Comparison of ENCODE assay signal across 8 cellular contexts in the genomic region with DNA sequence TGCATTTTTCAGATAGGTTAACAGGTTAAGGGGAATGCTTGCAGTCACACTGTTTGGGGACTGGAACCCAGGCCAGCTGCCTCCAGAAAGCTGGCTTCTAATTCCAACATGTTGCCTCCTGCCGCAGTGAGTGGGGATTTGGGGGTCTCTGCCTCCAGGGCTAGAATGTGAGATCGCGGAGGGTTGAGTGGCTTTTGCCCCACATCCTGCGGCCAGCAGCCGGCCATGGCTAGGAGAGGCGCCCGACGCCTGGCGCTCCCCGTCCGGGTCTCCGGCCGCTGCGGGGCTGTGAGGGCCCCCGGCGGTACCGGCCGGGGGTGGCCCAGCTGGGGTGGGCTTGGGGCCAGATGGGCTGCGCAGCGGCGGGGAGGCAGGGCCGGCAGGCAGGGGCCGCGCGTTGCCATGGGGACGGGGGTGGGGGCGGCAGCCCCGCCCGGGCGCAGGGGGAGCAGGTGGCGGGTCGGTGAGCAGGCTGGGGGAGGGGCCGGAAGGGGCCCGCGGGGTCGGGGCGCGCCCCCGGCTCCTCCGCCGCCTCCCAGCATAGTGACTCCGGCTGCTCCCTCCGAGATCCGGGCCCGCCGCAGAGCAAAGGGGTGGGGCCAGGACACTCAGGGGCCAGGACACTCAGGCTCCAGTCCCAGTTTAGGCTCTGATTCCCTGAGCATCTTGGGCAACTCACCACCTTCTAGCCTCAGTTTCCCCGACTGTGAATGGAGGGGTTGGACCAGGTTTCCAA.
DNase-seq lines count a peak whose midpoint lies in the region; ATAC-seq and TF ChIP-seq lines count a peak whose summit lies in the region.

No MANE protein-coding gene starts in this region.

- H3K27ac ChIP-seq in mesenchymal stem cell (ENCODE audit: low read length, poor library complexity, severe bottlenecking) (no peak overlapping the region), transverse colon (peak overlapping the region; percentile 7 to 83 (median 16))

- peak overlapping the region; percentile 54 for H2BK15ac ChIP-seq in mesenchymal stem cell (ENCODE audit: low read depth, poor library complexity, severe bottlenecking)

- peaks cover 49% of the 10 kb centered on the region for H3K4me1 Mint-ChIP-seq in activated CD4-positive, alpha-beta T cell treated with anti-CD3 and anti-CD28 coated beads, Interleukin-2, amount 10 ng/mL, durations not matched to agents 7 days and 5 days

- TF ChIP-seq CTCF in transverse colon (IDR thresholded peaks at IDR 0.05) = no peak

- no peak overlapping the region for H2AFZ ChIP-seq in mesenchymal stem cell (ENCODE audit: low read depth, low read length)

- H3K14ac ChIP-seq in mesenchymal stem cell (ENCODE audit: low read length in 2 of 2) = no peak overlapping the region

- no peaks in the 10 kb centered on the region for H3K79me1 ChIP-seq in mesenchymal stem cell (replicated peaks; ENCODE audit: low read length, poor library complexity, severe bottlenecking)

- POLR2A ChIA-PET in activated CD4-positive, alpha-beta T cell treated with anti-CD3 and anti-CD28 coated beads, Interleukin-2, amount 10 ng/mL, durations not matched to agents 7 days and 5 days (lab: Charles Lee) = no interaction called here

- H2AK5ac ChIP-seq in mesenchymal stem cell (ENCODE audit: low read length, severe bottlenecking) = no peak overlapping the region

- peak overlapping the region; percentile 99 for H4K8ac ChIP-seq in mesenchymal stem cell (ENCODE audit: low read length)

- H3K23ac ChIP-seq in mesenchymal stem cell (ENCODE audit: low read length in 2 of 2) = peak overlapping the region in 1 of 2 experiments; percentile 41

- peak overlapping the region; percentile 70 for H3K27ac Mint-ChIP-seq in activated CD4-positive, alpha-beta T cell treated with anti-CD3 and anti-CD28 coated beads, Interleukin-2, amount 10 ng/mL, durations not matched to agents 7 days and 5 days

- H3K18ac ChIP-seq in mesenchymal stem cell (ENCODE audit: low read depth in 1 of 2, low read length in 2 of 2) = peak overlapping the region; percentile 74 to 75

- H3K9me3 ChIP-seq in adipocyte (ENCODE audit: control insufficient read depth, low read length) = no peaks in the 10 kb centered on the region
- no peaks in the 10 kb centered on the region for H3K9me3 ChIP-seq in mesenchymal stem cell (ENCODE audit: control insufficient read depth, low read length)
- no peaks in the 10 kb centered on the region for H3K9me3 ChIP-seq in transverse colon

- ATAC-seq in GM19452 (IDR thresholded peaks at IDR 0.05; ENCODE audit: unreplicated experiment) (no peak), GM21529 (IDR thresholded peaks at IDR 0.05; ENCODE audit: unreplicated experiment) (no peak)

- TF ChIP-seq EP300 in transverse colon (IDR thresholded peaks at IDR 0.05; ENCODE audit: low read depth) = no peak

- H3K4me1 ChIP-seq in adipocyte (ENCODE audit: control insufficient read depth, insufficient read depth, low read length) (peaks cover 3% of the 10 kb centered on the region), mesenchymal stem cell (ENCODE audit: control insufficient read depth, insufficient read depth, low read depth, low read length) (peaks cover 16% of the 10 kb centered on the region), transverse colon (peaks cover 3 to 23% (median 15%) of the 10 kb centered on the region in 4 donors)

- H3K9me3 Mint-ChIP-seq in activated CD4-positive, alpha-beta T cell treated with anti-CD3 and anti-CD28 coated beads, Interleukin-2, amount 10 ng/mL, durations not matched to agents 7 days and 5 days = no peaks in the 10 kb centered on the region

- no peak overlapping the region for H2BK5ac ChIP-seq in mesenchymal stem cell (ENCODE audit: low read depth, low read length, poor library complexity, severe bottlenecking)

- H3K4me3 ChIP-seq in adipocyte (ENCODE audit: low read length) (peak overlapping the region; percentile 45), mesenchymal stem cell (ENCODE audit: insufficient read depth in 1 of 2, low read depth in 1 of 2, low read length in 2 of 2) (peak overlapping the region; percentile 35 to 58), transverse colon (peak overlapping the region; percentile 1 to 52 (median 32))

- H3K27me3 Mint-ChIP-seq in activated CD4-positive, alpha-beta T cell treated with anti-CD3 and anti-CD28 coated beads, Interleukin-2, amount 10 ng/mL, durations not matched to agents 7 days and 5 days = peaks cover 17% of the 10 kb centered on the region

- CTCF ChIA-PET in activated CD4-positive, alpha-beta T cell treated with anti-CD3 and anti-CD28 coated beads, Interleukin-2, amount 10 ng/mL, durations not matched to agents 7 days and 5 days (lab: Charles Lee) = interaction anchor here (1.7 kb wide), 1 partner anchor 15 kb away, joined by 4 read pairs; no protein-coding TSS in a partner anchor

- H3K4ac ChIP-seq in mesenchymal stem cell (ENCODE audit: low read depth in 1 of 2, low read length in 2 of 2) = peak overlapping the region; percentile 35 to 42

- peak; percentile 21 for DNase-seq in activated CD4-positive, alpha-beta T cell treated with anti-CD3 and anti-CD28 coated beads, Interleukin-2, amount 10 ng/mL, durations not matched to agents 7 days and 5 days
- DNase-seq in activated CD4-positive, alpha-beta T cell treated with anti-CD3 and anti-CD28 coated beads, Interleukin-2, amount 50 U/mL, for 4 hours = no peak
- no peak for DNase-seq in adipocyte (ENCODE audit: low read depth)
- peak; percentile 29 for DNase-seq in mesenchymal stem cell
- peak; percentile 47 for DNase-seq in transverse colon
- DNase-seq in SW 1271 (lab: John Stamatoyannopoulos, UW) = no peak

- peak overlapping the region; percentile 61 for H3K4me3 Mint-ChIP-seq in activated CD4-positive, alpha-beta T cell treated with anti-CD3 and anti-CD28 coated beads, Interleukin-2, amount 10 ng/mL, durations not matched to agents 7 days and 5 days

- H3K9ac ChIP-seq in adipocyte (ENCODE audit: low read length) = no peak overlapping the region
- H3K9ac ChIP-seq in mesenchymal stem cell (ENCODE audit: low read length) = peak overlapping the region; percentile 36

- in situ Hi-C loops in transverse colon (cut with MboI; ENCODE audit: low pct_ligation_motif_present in 1 of 4, low pct_unique_long_range_greater_than_20kb in 1 of 4, low sequenced_read_pairs in 3 of 4) = loop anchor here in 1 of 4 donors (25.0 kb wide), 1 partner anchor 362 kb away; no protein-coding TSS in a partner anchor

- intact Hi-C loops in transverse colon (cut with DNase I; ENCODE audit: low total_unique reads) = no loop called here

- H3K36me3 Mint-ChIP-seq in activated CD4-positive, alpha-beta T cell treated with anti-CD3 and anti-CD28 coated beads, Interleukin-2, amount 10 ng/mL, durations not matched to agents 7 days and 5 days (ENCODE audit: low read depth) = no peaks in the 10 kb centered on the region

- H3K4me2 ChIP-seq in mesenchymal stem cell (ENCODE audit: low read length, poor library complexity, severe bottlenecking) = peak overlapping the region; percentile 60

- peak overlapping the region; percentile 13 for H4K91ac ChIP-seq in mesenchymal stem cell (ENCODE audit: low read length)

- peaks cover 20% of the 10 kb centered on the region for H3K27me3 ChIP-seq in adipocyte (replicated peaks; ENCODE audit: control insufficient read depth, insufficient read depth, low read length)
- H3K27me3 ChIP-seq in mesenchymal stem cell (ENCODE audit: control insufficient read depth in 1 of 2, insufficient read depth in 1 of 2, low read length in 2 of 2) = peaks cover 33 to 58% of the 10 kb centered on the region in 2 experiments
- H3K27me3 ChIP-seq in transverse colon = peaks cover 13% of the 10 kb centered on the region

- H2BK12ac ChIP-seq in mesenchymal stem cell (ENCODE audit: low read length in 2 of 2) = peak overlapping the region in 1 of 2 experiments; percentile 37

- WGBS in mesenchymal stem cell = 9% methylated on average over 18 of the region's 47 CpGs
- WGBS in transverse colon (ENCODE audit: low coverage in 1 of 2), 2 donors = 4% methylated on average over 13 of the region's 47 CpGs; no CpG with 5 or more reads in 1 of the 2 donors

- H3K36me3 ChIP-seq in adipocyte (ENCODE audit: control insufficient read depth, insufficient read depth, low read length, severe bottlenecking) (no peaks in the 10 kb centered on the region), mesenchymal stem cell (ENCODE audit: control insufficient read depth in 1 of 2, insufficient read depth in 2 of 2, low read depth in 1 of 2, low read length in 2 of 2) (no peaks in the 10 kb centered on the region), transverse colon (no peaks in the 10 kb centered on the region)

- H2BK120ac ChIP-seq in mesenchymal stem cell (ENCODE audit: low read depth, low read length) = peak overlapping the region; percentile 74

- no peak for TF ChIP-seq POLR2A in transverse colon (IDR thresholded peaks at IDR 0.05)

Comparison
In these comparisons a context has a peak if more than half of its experiments do, and no peak if none do; other contexts are left out.
1. DNase-seq: peak in activated CD4-positive, alpha-beta T cell treated with anti-CD3 and anti-CD28 coated beads, Interleukin-2, amount 10 ng/mL, durations not matched to agents 7 days and 5 days (single experiment), mesenchymal stem cell (single experiment) and transverse colon (single experiment); none in activated CD4-positive, alpha-beta T cell treated with anti-CD3 and anti-CD28 coated beads, Interleukin-2, amount 50 U/mL, for 4 hours (0 of 2), adipocyte (single experiment) and SW 1271 (0 of 2).
2. Peak in every context shown above with its lines, with median percentiles within 50 percentile points of each other: H3K4me3 ChIP-seq.